16 cellular contexts compared by ENCODE assay signal in genomic region chr10:61097026-61097425, GRCh38.
DNase-seq lines count a peak whose midpoint lies in the region; ATAC-seq, FAIRE-seq and TF ChIP-seq lines count a peak whose summit lies in the region.
"Had no signal": no experiment of that assay in that cellular context is flagged by ENCODE, and none has a peak within 500 bp of the region (broad histone marks: within the 10 kb centered on the region; RNA-seq: fewer than 3 reads in every experiment).

No MANE protein-coding gene starts in this region.

- no peaks in the 10 kb centered on the region for H3K9me1 ChIP-seq in K562 (ENCODE audit: control insufficient read depth, insufficient read depth, low read length)

- no peak overlapping the region for H3K4me3 Mint-ChIP-seq in chondrocyte (ENCODE audit: unreplicated experiment)
- H3K4me3 Mint-ChIP-seq: HFFc6 had no signal

- H3K4me2 ChIP-seq in Loucy (ENCODE audit: low read depth, low read length, poor library complexity, severe bottlenecking), result peak overlapping the region; percentile 65
- no peak overlapping the region for H3K4me2 ChIP-seq in K562 (ENCODE audit: insufficient read depth, low read length)
- H3K4me2 ChIP-seq: PC-9 had no signal

- H3K9me2 ChIP-seq in Loucy (replicated peaks; ENCODE audit: low read depth, low read length), result no peaks in the 10 kb centered on the region

- no TSS peak for BruUV-seq in K562 (replicated peaks; lab: Mats Ljungman, UMichigan)

- H3K9me3 Mint-ChIP-seq in chondrocyte (ENCODE audit: low read depth), result no peaks in the 10 kb centered on the region
- H3K9me3 Mint-ChIP-seq: HFFc6 had no signal

- intact Hi-C loops in K562 (cut with micrococcal nuclease), result no loop called here

- ATAC-seq in K562, result no peak
- no peak for ATAC-seq in HG03432 (IDR thresholded peaks at IDR 0.05; ENCODE audit: unreplicated experiment)
- no peak for ATAC-seq in HG02623 (IDR thresholded peaks at IDR 0.05; ENCODE audit: unreplicated experiment)

- H3K4me1 Mint-ChIP-seq in chondrocyte (ENCODE audit: low read depth), result peaks cover 34% of the 10 kb centered on the region

- no peaks in the 10 kb centered on the region for H3F3A ChIP-seq in Loucy (ENCODE audit: low read depth)

- TF ChIP-seq CTCF in Loucy (conservative IDR thresholded peaks at IDR 0.05; ENCODE audit: low read length), result no peak
- TF ChIP-seq CTCF in K562 (IDR thresholded peaks at IDR 0.05 in 2 of 3, conservative IDR thresholded peaks at IDR 0.05 in 1 of 3; ENCODE audit: insufficient read depth in 2 of 3, low read depth in 1 of 3, low read length in 3 of 3), result no peak
- TF ChIP-seq CTCF in chondrocyte (IDR thresholded peaks at IDR 0.05), result no peak

- no peak for TF ChIP-seq RAD21 in K562 (CRISPR knock-in tag; conservative IDR thresholded peaks at IDR 0.05 in 1 of 2, IDR thresholded peaks at IDR 0.05 in 1 of 2)

- CTCF ChIA-PET in K562 (lab: Yijun Ruan, JAX; ENCODE audit: low intra/inter-chr PET ratio), result no interaction called here

- in situ Hi-C loops in K562 (cut with MboI), result no loop called here

- H3K4me1 ChIP-seq in Loucy (ENCODE audit: insufficient read depth, low read length, poor library complexity, severe bottlenecking) (peaks cover 28% of the 10 kb centered on the region), K562 (replicated peaks in 1 of 2; ENCODE audit: control insufficient read depth in 2 of 2, insufficient read depth in 2 of 2, low read length in 2 of 2) (no peaks in the 10 kb centered on the region)
- H3K4me1 ChIP-seq: BE2C had no signal

- H3K9me3 ChIP-seq in Loucy (ENCODE audit: insufficient read depth, low read depth, low read length), result no peaks in the 10 kb centered on the region
- H3K9me3 ChIP-seq in K562 (replicated peaks; ENCODE audit: control insufficient read depth, insufficient read depth, low read depth, low read length), result no peaks in the 10 kb centered on the region
- H3K9me3 ChIP-seq: BE2C had no signal

- WGBS in K562 (ENCODE audit: insufficient coverage, low coverage, missing lambda C conversion rate), result 0% methylated on average over 1 of the region's 1 CpG

- H2AFZ ChIP-seq in Loucy (ENCODE audit: low read length), result peak overlapping the region; percentile 10; the same call in 1 of the 2 replicates
- no peak overlapping the region for H2AFZ ChIP-seq in K562 (ENCODE audit: low read depth, low read length)
- H2AFZ ChIP-seq: PC-9 had no signal

- no peaks in the 10 kb centered on the region for H3K79me2 ChIP-seq in Loucy (ENCODE audit: insufficient read depth, low read length)
- H3K79me2 ChIP-seq in K562 (ENCODE audit: control insufficient read depth, insufficient read depth, low read length), result no peaks in the 10 kb centered on the region

- no peaks in the 10 kb centered on the region for H3K36me3 Mint-ChIP-seq in chondrocyte (ENCODE audit: low read depth)

- no peak for FAIRE-seq in K562 (lab: Jason Lieb, UNC)
- FAIRE-seq: H1 had no signal

- no peak for TF ChIP-seq POLR2A in K562 (conservative IDR thresholded peaks at IDR 0.05)

- H3K27ac Mint-ChIP-seq in chondrocyte (ENCODE audit: unreplicated experiment), result no peak overlapping the region
- H3K27ac Mint-ChIP-seq: HFFc6 had no signal

- no peaks in the 10 kb centered on the region for H4K20me1 ChIP-seq in Loucy (ENCODE audit: insufficient read depth, low read length, poor library complexity, severe bottlenecking)
- no peaks in the 10 kb centered on the region for H4K20me1 ChIP-seq in K562 (replicated peaks; ENCODE audit: control insufficient read depth, insufficient read depth, low read length)

- DNase-seq in K562 (ENCODE audit: extremely low read depth in 1 of 4, low spot score in 3 of 4) (no peak), foreskin melanocyte (peak; percentile 6), superior temporal gyrus (ENCODE audit: extremely low spot score) (peak; percentile 53), chondrocyte (ENCODE audit: low spot score) (no peak)
- DNase-seq: BE2C, DMS 273 treated with DMSO at 0.1 percent for 48 hours, EL, HFFc6, IMR-90, NCI-H2107, NCI-H345, PC-9 had no signal

- no peak for TF ChIP-seq EP300 in K562 (IDR thresholded peaks at IDR 0.05; ENCODE audit: low read length)

- H3K4me3 ChIP-seq in Loucy (ENCODE audit: low read length, poor library complexity, severe bottlenecking) (peak overlapping the region; percentile 31), K562 (no peak overlapping the region)
- H3K4me3 ChIP-seq: PC-9 had no signal

- peaks cover 9% of the 10 kb centered on the region for H3K27me3 Mint-ChIP-seq in chondrocyte (ENCODE audit: low read depth)

- no peak overlapping the region for H3K27ac ChIP-seq in K562 (ENCODE audit: extremely low read depth, low read depth, low read length)
- H3K27ac ChIP-seq: PC-9 had no signal

- POLR2A ChIA-PET in K562 (lab: Yijun Ruan, JAX), result interaction anchor here (0.5 to 1.1 kb wide), 3 partner anchors 12 to 21 kb away, joined by 3 to 4 read pairs (median 3); no protein-coding TSS in a partner anchor

- H3K27me3 ChIP-seq in Loucy (ENCODE audit: insufficient read depth, low read length, poor library complexity, severe bottlenecking) (no peaks in the 10 kb centered on the region), K562 (ENCODE audit: control insufficient read depth in 2 of 2, insufficient read depth in 2 of 2, low read length in 2 of 2) (no peaks in the 10 kb centered on the region; a peak in 1 of 5 replicates)
- H3K27me3 ChIP-seq: BE2C had no signal

- no peaks in the 10 kb centered on the region for H3K36me3 ChIP-seq in Loucy (ENCODE audit: insufficient read depth, low read length)
- no peaks in the 10 kb centered on the region for H3K36me3 ChIP-seq in K562 (ENCODE audit: control insufficient read depth, insufficient read depth, low read length)
- H3K36me3 ChIP-seq: BE2C had no signal

- H3K9ac ChIP-seq in Loucy (ENCODE audit: low read depth, low read length, poor library complexity, severe bottlenecking) (peak overlapping the region; percentile 34), K562 (ENCODE audit: insufficient read depth in 1 of 2, low read depth in 2 of 2, low read length in 2 of 2) (no peak overlapping the region)

TF ChIP-seq in K562, 482 proteins besides CTCF, POLR2A, EP300 and RAD21:
- TF ChIP-seq, protein P1, sequence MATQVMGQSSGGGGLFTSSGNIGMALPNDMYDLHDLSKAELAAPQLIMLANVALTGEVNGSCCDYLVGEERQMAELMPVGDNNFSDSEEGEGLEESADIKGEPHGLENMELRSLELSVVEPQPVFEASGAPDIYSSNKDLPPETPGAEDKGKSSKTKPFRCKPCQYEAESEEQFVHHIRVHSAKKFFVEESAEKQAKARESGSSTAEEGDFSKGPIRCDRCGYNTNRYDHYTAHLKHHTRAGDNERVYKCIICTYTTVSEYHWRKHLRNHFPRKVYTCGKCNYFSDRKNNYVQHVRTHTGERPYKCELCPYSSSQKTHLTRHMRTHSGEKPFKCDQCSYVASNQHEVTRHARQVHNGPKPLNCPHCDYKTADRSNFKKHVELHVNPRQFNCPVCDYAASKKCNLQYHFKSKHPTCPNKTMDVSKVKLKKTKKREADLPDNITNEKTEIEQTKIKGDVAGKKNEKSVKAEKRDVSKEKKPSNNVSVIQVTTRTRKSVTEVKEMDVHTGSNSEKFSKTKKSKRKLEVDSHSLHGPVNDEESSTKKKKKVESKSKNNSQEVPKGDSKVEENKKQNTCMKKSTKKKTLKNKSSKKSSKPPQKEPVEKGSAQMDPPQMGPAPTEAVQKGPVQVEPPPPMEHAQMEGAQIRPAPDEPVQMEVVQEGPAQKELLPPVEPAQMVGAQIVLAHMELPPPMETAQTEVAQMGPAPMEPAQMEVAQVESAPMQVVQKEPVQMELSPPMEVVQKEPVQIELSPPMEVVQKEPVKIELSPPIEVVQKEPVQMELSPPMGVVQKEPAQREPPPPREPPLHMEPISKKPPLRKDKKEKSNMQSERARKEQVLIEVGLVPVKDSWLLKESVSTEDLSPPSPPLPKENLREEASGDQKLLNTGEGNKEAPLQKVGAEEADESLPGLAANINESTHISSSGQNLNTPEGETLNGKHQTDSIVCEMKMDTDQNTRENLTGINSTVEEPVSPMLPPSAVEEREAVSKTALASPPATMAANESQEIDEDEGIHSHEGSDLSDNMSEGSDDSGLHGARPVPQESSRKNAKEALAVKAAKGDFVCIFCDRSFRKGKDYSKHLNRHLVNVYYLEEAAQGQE (CRISPR knock-in tag; IDR thresholded peaks at IDR 0.05; ENCODE audit: low read depth), result no peak
- TF ChIP-seq MAFG (tag; conservative IDR thresholded peaks at IDR 0.05), result peak; percentile 32; the same call in 1 of the 2 replicates
- TF ChIP-seq CBFA2T2 (conservative IDR thresholded peaks at IDR 0.05), result no peak
- TF ChIP-seq NUFIP1 (IDR thresholded peaks at IDR 0.05; ENCODE audit: partially characterized antibody), result no peak
- TF ChIP-seq E4F1 (CRISPR knock-in tag; IDR thresholded peaks at IDR 0.05; ENCODE audit: borderline replicate concordance), result no peak

Comparison
In these comparisons a context has a peak if more than half of its experiments do, and no peak if none do; other contexts are left out.
1. DNase-seq: peak in foreskin melanocyte (single experiment) and superior temporal gyrus (single experiment); none in K562 (0 of 4) and chondrocyte (single experiment).